In genomic region chr12:115320967-115321366, GRCh38 we compare ENCODE assay signal across 1 cellular context.
TF ChIP-seq lines count a peak whose summit lies in the region.

No MANE protein-coding gene starts in this region.

TF ChIP-seq in K562, 482 proteins besides CTCF, POLR2A, EP300 and RAD21:
- TF ChIP-seq MITF (IDR thresholded peaks at IDR 0.05) = no peak
- TF ChIP-seq VEZF1 (CRISPR knock-in tag; IDR thresholded peaks at IDR 0.05) = peak; percentile 68
- 0 out of 2 replicates have a peak, but pooled peaks have one; percentile 22 for TF ChIP-seq GABPA (tag; conservative IDR thresholded peaks at IDR 0.05; ENCODE audit: low read depth)
